In genomic region chr12:122094735-122095561, GRCh38 we compare ENCODE assay signal across 11 cellular contexts. TPM values are rescaled to one million over a fixed set of nuclear protein-coding genes. Genes with fewer than 3 reads are reported as not detected.
A peak's percentile ranks its signal among the peaks of the same experiment; 100 is the strongest.
DNase-seq lines count a peak whose midpoint lies in the region; ATAC-seq lines count a peak whose summit lies in the region.
"Had no signal": no experiment of that assay in that cellular context is flagged by ENCODE, and none has a peak within 500 bp of the region (broad histone marks: within the 10 kb centered on the region; RNA-seq: fewer than 3 reads in every experiment).

No MANE protein-coding gene starts in this region.

- H3K27me3 ChIP-seq in trophoblast cell (ENCODE audit: insufficient read depth, low read length) (no peaks in the 10 kb centered on the region), aorta (ENCODE audit: control insufficient read depth in 1 of 2, insufficient read depth in 2 of 2, low read length in 1 of 2) (no peaks in the 10 kb centered on the region)
- H3K27me3 ChIP-seq: breast epithelium had no signal

- no peak overlapping the region for H3K14ac ChIP-seq in trophoblast cell (ENCODE audit: low read length)

- H3K36me3 Mint-ChIP-seq in effector memory CD8-positive, alpha-beta T cell (ENCODE audit: insufficient read depth) = peaks cover 6% of the 10 kb centered on the region

- H3K4me3 Mint-ChIP-seq in effector memory CD8-positive, alpha-beta T cell = no peak overlapping the region

- no peak overlapping the region for H2AFZ ChIP-seq in trophoblast cell (ENCODE audit: insufficient read depth, low read length, poor library complexity)

- no peak overlapping the region for H3K9ac ChIP-seq in trophoblast cell (ENCODE audit: low read length)

- H3K4me2 ChIP-seq in trophoblast cell (ENCODE audit: low read length) = no peak overlapping the region

- DNase-seq in ELR (ENCODE audit: low read depth) (peak; percentile 52), NCI-H2029 treated with DMSO at 0.1 percent for 48 hours (lab: John Stamatoyannopoulos, UW) (peak; percentile 26), trophoblast cell (peak in 1 of 2 donors; percentile 44), aorta (no peak)
- no peak for DNase-seq in effector memory CD8-positive, alpha-beta T cell
- DNase-seq: head of caudate nucleus, NCI-H2081 had no signal

- peaks cover 12 to 23% of the 10 kb centered on the region in 2 experiments for H3K4me1 ChIP-seq in trophoblast cell (ENCODE audit: control insufficient read depth in 1 of 2, insufficient read depth in 2 of 2, low read length in 2 of 2)
- no peaks in the 10 kb centered on the region for H3K4me1 ChIP-seq in aorta (ENCODE audit: control insufficient read depth in 1 of 2, insufficient read depth in 2 of 2, low read length in 2 of 2)

- ATAC-seq in effector memory CD8-positive, alpha-beta T cell (replicated peaks) = peak; percentile 20
- ATAC-seq in aorta (ENCODE audit: low FRiP score) = no peak
- no peak for ATAC-seq in GM18907 (IDR thresholded peaks at IDR 0.05; ENCODE audit: unreplicated experiment)
- no peak for ATAC-seq in GM21737 (IDR thresholded peaks at IDR 0.05; ENCODE audit: unreplicated experiment)
- ATAC-seq: mucosa of descending colon had no signal

- no peak overlapping the region for H3K18ac ChIP-seq in trophoblast cell (ENCODE audit: low read length)

- no peak overlapping the region for H4K12ac ChIP-seq in trophoblast cell (ENCODE audit: low read depth, low read length)

- H3K36me3 ChIP-seq in trophoblast cell (ENCODE audit: control insufficient read depth in 1 of 2, insufficient read depth in 2 of 2, low read length in 2 of 2) (no peaks in the 10 kb centered on the region), aorta (ENCODE audit: control insufficient read depth in 1 of 2, insufficient read depth in 2 of 2, low read length in 1 of 2) (no peaks in the 10 kb centered on the region)
- H3K36me3 ChIP-seq: breast epithelium had no signal

- H3K27me3 Mint-ChIP-seq in effector memory CD8-positive, alpha-beta T cell = no peaks in the 10 kb centered on the region

- H2BK5ac ChIP-seq in trophoblast cell (ENCODE audit: low read depth, low read length, poor library complexity) = no peak overlapping the region

- no peak overlapping the region for H4K91ac ChIP-seq in trophoblast cell (ENCODE audit: low read depth, low read length)

- no peaks in the 10 kb centered on the region for H3K79me1 ChIP-seq in trophoblast cell (ENCODE audit: low read length)

- WGBS in trophoblast cell (ENCODE audit: extremely low coverage, insufficient coverage, insufficient read length) = 100% methylated on average over 3 of the region's 10 CpGs
- WGBS in aorta, 2 donors = 68 to 79% methylated on average over 10 of the region's 10 CpGs

- no peak overlapping the region for H2AK5ac ChIP-seq in trophoblast cell (ENCODE audit: low read length)

- H3K79me2 ChIP-seq in trophoblast cell (ENCODE audit: control insufficient read depth, insufficient read depth, low read length, poor library complexity) = no peaks in the 10 kb centered on the region

- H2BK12ac ChIP-seq in trophoblast cell (ENCODE audit: low read length) = no peak overlapping the region

- intact Hi-C loops in aorta (cut with DNase I) = no loop called here

- peaks cover 31 to 39% of the 10 kb centered on the region in 2 donors for H3K4me1 Mint-ChIP-seq in effector memory CD8-positive, alpha-beta T cell (ENCODE audit: low read depth in 2 of 2)

- no peak overlapping the region for H4K8ac ChIP-seq in trophoblast cell (ENCODE audit: low read depth, low read length)

- H3K4me3 ChIP-seq in trophoblast cell (ENCODE audit: low read depth, low read length) (peak overlapping the region; percentile 53), aorta (ENCODE audit: low read length in 2 of 2) (no peak overlapping the region)
- H3K4me3 ChIP-seq: breast epithelium, mucosa of descending colon had no signal

- no peaks in the 10 kb centered on the region for H3K9me3 Mint-ChIP-seq in effector memory CD8-positive, alpha-beta T cell

- H3K27ac ChIP-seq in trophoblast cell (ENCODE audit: low read depth, low read length) (no peak overlapping the region), aorta (ENCODE audit: low read depth in 1 of 2, low read length in 2 of 2) (no peak overlapping the region)

- no peak overlapping the region for H2BK120ac ChIP-seq in trophoblast cell (ENCODE audit: insufficient read depth, low read length, poor library complexity)

- no peak overlapping the region for H3K4ac ChIP-seq in trophoblast cell (ENCODE audit: low read depth, low read length)

- H3K9me3 ChIP-seq in trophoblast cell (ENCODE audit: insufficient read depth, low read depth, low read length) (peaks cover 25% of the 10 kb centered on the region), aorta (ENCODE audit: control insufficient read depth, low read length) (no peaks in the 10 kb centered on the region)
- H3K9me3 ChIP-seq: breast epithelium, mucosa of descending colon had no signal

- H3K27ac Mint-ChIP-seq in effector memory CD8-positive, alpha-beta T cell = no peak overlapping the region

- peak overlapping the region; percentile 99 for H3K23ac ChIP-seq in trophoblast cell (ENCODE audit: low read length)

RNA-seq across cellular contexts. Expression of gene MLXIP, which starts 16.4 kb away (rescaled TPM):
- 28.9 and 29.4 TPM in 2 replicates for polyA plus RNA-seq in trophoblast cell (2013)
- 10 to 100 TPM; 49.8 to 65.1 TPM for total RNA-seq in aorta
- 10 to 100 TPM; 10.3 to 39.0 TPM for polyA plus RNA-seq in aorta

Comparison
In these comparisons a context has a peak if more than half of its experiments do, and no peak if none do; other contexts are left out.
1. DNase-seq: peak in ELR (single experiment) and NCI-H2029 treated with DMSO at 0.1 percent for 48 hours (single experiment); none in effector memory CD8-positive, alpha-beta T cell (0 of 3) and aorta (0 of 2).